24 cellular contexts compared by ENCODE assay signal in genomic region chr14:51908086-51908485, GRCh38. TPM values are rescaled to one million over a fixed set of nuclear protein-coding genes. Genes with fewer than 3 reads are reported as not detected.
A peak's percentile ranks its signal among the peaks of the same experiment; 100 is the strongest.
DNase-seq lines count a peak whose midpoint lies in the region; ATAC-seq lines count a peak whose summit lies in the region.
"Had no signal": no experiment of that assay in that cellular context is flagged by ENCODE, and none has a peak within 500 bp of the region (broad histone marks: within the 10 kb centered on the region; RNA-seq: fewer than 3 reads in every experiment).

No MANE protein-coding gene starts in this region.

- H3K14ac ChIP-seq in mesenchymal stem cell (ENCODE audit: low read length in 2 of 2) = no peak overlapping the region

- no peak overlapping the region for H3K4me3 ChIP-seq in mesenchymal stem cell (ENCODE audit: insufficient read depth in 1 of 2, low read depth in 1 of 2, low read length in 2 of 2)
- no peak overlapping the region for H3K4me3 ChIP-seq in H7 (ENCODE audit: insufficient read depth, low read depth, low read length)

- peaks cover 2% of the 10 kb centered on the region for H3K4me1 ChIP-seq in mesenchymal stem cell (ENCODE audit: control insufficient read depth, insufficient read depth, low read depth, low read length)

- H3K9me3 Mint-ChIP-seq in activated T-cell treated with anti-CD3 and anti-CD28 coated beads, Interleukin-2, amount 50 U/mL, for 72 hours = peaks cover 6 to 16% of the 10 kb centered on the region in 2 donors
- H3K9me3 Mint-ChIP-seq: central memory CD8-positive, alpha-beta T cell; stimulated activated memory B cell treated with anti-CD40 and anti-IgM and Interleukin-4, amounts not matched to agents 10 μg/mL and 1 μg/mL and 100 μg/mL, for 72 hours had no signal

- peaks cover 12% of the 10 kb centered on the region for H3K9me3 ChIP-seq in mesenchymal stem cell (ENCODE audit: control insufficient read depth, low read length)

- peak overlapping the region; percentile 62 for H4K8ac ChIP-seq in mesenchymal stem cell (ENCODE audit: low read length)

- peak overlapping the region in 1 of 2 donors; percentile 20 for H3K4me3 Mint-ChIP-seq in activated T-cell treated with anti-CD3 and anti-CD28 coated beads, Interleukin-2, amount 50 U/mL, for 72 hours
- H3K4me3 Mint-ChIP-seq: B cell; central memory CD8-positive, alpha-beta T cell; dendritic cell treated with granulocyte-macrophage colony-stimulating factor and Interleukin-4, amounts not matched to agents 40 ng/mL and 50 ng/mL, for 4 days; endodermal cell; mesothelial cell of epicardium; stimulated activated memory B cell treated with anti-CD40 and anti-IgM and Interleukin-4, amounts not matched to agents 10 μg/mL and 1 μg/mL and 100 μg/mL, for 72 hours had no signal

- no peak overlapping the region for H3K4me2 ChIP-seq in mesenchymal stem cell (ENCODE audit: low read length, poor library complexity, severe bottlenecking)

- DNase-seq in activated T-cell treated with anti-CD3 and anti-CD28 coated beads, Interleukin-2, amount 50 U/mL, for 72 hours = no peak
- DNase-seq in activated T-cell treated with anti-CD3 and anti-CD28 coated beads, Interleukin-2, amount 50 U/mL, for 48 hours = no peak
- peak; percentile 4 for DNase-seq in M059J (ENCODE audit: low read depth)
- peak; percentile 32 for DNase-seq in mesenchymal stem cell
- DNase-seq in NCI-H1048 (lab: John Stamatoyannopoulos, UW) = no peak
- no peak for DNase-seq in H7
- DNase-seq: COR-L47; endodermal cell; HCEC 1CT; kidney; naive thymus-derived CD8-positive, alpha-beta T cell; NCI-H1436; NCI-H2081 treated with DMSO at 0.1 percent for 48 hours; NCI-H226; NCI-H526 treated with DMSO at 0.1 percent for 48 hours; Right ventricle myocardium superior; T-helper 2 cell had no signal

- peak overlapping the region in 1 of 2 experiments; percentile 17 for H3K4ac ChIP-seq in mesenchymal stem cell (ENCODE audit: low read depth in 1 of 2, low read length in 2 of 2)

- H3K36me3 ChIP-seq in mesenchymal stem cell (ENCODE audit: control insufficient read depth in 1 of 2, insufficient read depth in 2 of 2, low read depth in 1 of 2, low read length in 2 of 2) = peaks cover 0 to 8% of the 10 kb centered on the region in 2 experiments
- H3K36me3 ChIP-seq in H7 (replicated peaks; ENCODE audit: control insufficient read depth, insufficient read depth, low read length) = no peaks in the 10 kb centered on the region

- H2AK5ac ChIP-seq in mesenchymal stem cell (ENCODE audit: low read length, severe bottlenecking) = peak overlapping the region; percentile 54

- H3K4me1 Mint-ChIP-seq in activated T-cell treated with anti-CD3 and anti-CD28 coated beads, Interleukin-2, amount 50 U/mL, for 72 hours (ENCODE audit: low read depth) = peaks cover 67% of the 10 kb centered on the region
- H3K4me1 Mint-ChIP-seq: endodermal cell, mesothelial cell of epicardium had no signal

- H2BK15ac ChIP-seq in mesenchymal stem cell (ENCODE audit: low read depth, poor library complexity, severe bottlenecking) = no peak overlapping the region

- no peak overlapping the region for H3K23ac ChIP-seq in mesenchymal stem cell (ENCODE audit: low read length in 2 of 2)

- peak overlapping the region; percentile 38 for H3K27ac Mint-ChIP-seq in activated T-cell treated with anti-CD3 and anti-CD28 coated beads, Interleukin-2, amount 50 U/mL, for 72 hours
- H3K27ac Mint-ChIP-seq: B cell; dendritic cell treated with granulocyte-macrophage colony-stimulating factor and Interleukin-4, amounts not matched to agents 40 ng/mL and 50 ng/mL, for 4 days; endodermal cell; mesothelial cell of epicardium; stimulated activated memory B cell treated with anti-CD40 and anti-IgM and Interleukin-4, amounts not matched to agents 10 μg/mL and 1 μg/mL and 100 μg/mL, for 72 hours had no signal

- H3K9ac ChIP-seq in mesenchymal stem cell (ENCODE audit: low read length) = no peak overlapping the region

- peaks cover 23 to 57% of the 10 kb centered on the region in 2 donors for H3K36me3 Mint-ChIP-seq in activated T-cell treated with anti-CD3 and anti-CD28 coated beads, Interleukin-2, amount 50 U/mL, for 72 hours (ENCODE audit: insufficient read depth in 2 of 2)
- H3K36me3 Mint-ChIP-seq: mesothelial cell of epicardium had no signal

- WGBS in mesenchymal stem cell = 100% methylated on average over 2 of the region's 3 CpGs

- no peak overlapping the region for H2BK5ac ChIP-seq in mesenchymal stem cell (ENCODE audit: low read depth, low read length, poor library complexity, severe bottlenecking)

- no peak overlapping the region for H3K27ac ChIP-seq in mesenchymal stem cell (ENCODE audit: low read length, poor library complexity, severe bottlenecking)

- no peak overlapping the region for H2BK120ac ChIP-seq in mesenchymal stem cell (ENCODE audit: low read depth, low read length)

- H3K27me3 Mint-ChIP-seq in activated T-cell treated with anti-CD3 and anti-CD28 coated beads, Interleukin-2, amount 50 U/mL, for 72 hours (ENCODE audit: low read depth) = no peaks in the 10 kb centered on the region
- H3K27me3 Mint-ChIP-seq: B cell; central memory CD8-positive, alpha-beta T cell; dendritic cell treated with granulocyte-macrophage colony-stimulating factor and Interleukin-4, amounts not matched to agents 40 ng/mL and 50 ng/mL, for 4 days; naive thymus-derived CD8-positive, alpha-beta T cell; stimulated activated memory B cell treated with anti-CD40 and anti-IgM and Interleukin-4, amounts not matched to agents 10 μg/mL and 1 μg/mL and 100 μg/mL, for 72 hours had no signal

- peaks cover 1% of the 10 kb centered on the region for H3K79me1 ChIP-seq in mesenchymal stem cell (replicated peaks; ENCODE audit: low read length, poor library complexity, severe bottlenecking)

- no peaks in the 10 kb centered on the region for H3K27me3 ChIP-seq in mesenchymal stem cell (ENCODE audit: control insufficient read depth in 1 of 2, insufficient read depth in 1 of 2, low read length in 2 of 2)
- no peaks in the 10 kb centered on the region for H3K27me3 ChIP-seq in H7 (ENCODE audit: control insufficient read depth, insufficient read depth, low read length)

- H2BK12ac ChIP-seq in mesenchymal stem cell (ENCODE audit: low read length in 2 of 2) = peak overlapping the region; percentile 64 to 71

- peak overlapping the region; percentile 79 for H4K91ac ChIP-seq in mesenchymal stem cell (ENCODE audit: low read length)

- peak in 1 of 2 donors; percentile 70 for ATAC-seq in activated T-cell treated with anti-CD3 and anti-CD28 coated beads, Interleukin-2, amount 50 U/mL, for 72 hours (replicated peaks in 1 of 2)
- no peak for ATAC-seq in esophagus mucosa
- ATAC-seq: activated CD4-positive, CD25-positive, alpha-beta regulatory T cell treated with anti-CD3 and anti-CD28 coated beads, Interleukin-2, amount 50 U/mL, for 24 hours; naive thymus-derived CD8-positive, alpha-beta T cell; stimulated activated memory B cell treated with anti-CD40 and anti-IgM and Interleukin-4, amounts not matched to agents 10 μg/mL and 1 μg/mL and 100 μg/mL, for 72 hours had no signal

- H2AFZ ChIP-seq in mesenchymal stem cell (ENCODE audit: low read depth, low read length) = no peak overlapping the region

- peak overlapping the region; percentile 2 to 10 for H3K18ac ChIP-seq in mesenchymal stem cell (ENCODE audit: low read depth in 1 of 2, low read length in 2 of 2)

RNA-seq across cellular contexts. Expression of gene GNG2, which starts 47.7 kb away (rescaled TPM):
- 100 to 1,000 TPM; 233 to 250 TPM for total RNA-seq in activated T-cell treated with anti-CD3 and anti-CD28 coated beads, Interleukin-2, amount 50 U/mL, for 72 hours
- total RNA-seq in M059J (2014; rRNA removed; shearing (Covaris generic)) = 13.9 and 14.7 TPM in 2 replicates
- 57.8 TPM for polyA plus RNA-seq in mesenchymal stem cell (2013, experiment 1 of 2)
- 57.5 TPM for polyA plus RNA-seq in mesenchymal stem cell (2013, experiment 2 of 2)
- 4.7 and 5.9 TPM in 2 replicates for total RNA-seq in H7 (2014; rRNA removed; shearing (Covaris generic))
- 1.5 TPM for total RNA-seq in esophagus mucosa

Comparison
In these comparisons a context has a peak if more than half of its experiments do, and no peak if none do; other contexts are left out.
1. DNase-seq: peak in M059J (single experiment) and mesenchymal stem cell (single experiment); none in activated T-cell treated with anti-CD3 and anti-CD28 coated beads, Interleukin-2, amount 50 U/mL, for 72 hours (0 of 2), activated T-cell treated with anti-CD3 and anti-CD28 coated beads, Interleukin-2, amount 50 U/mL, for 48 hours (0 of 2), NCI-H1048 (single experiment) and H7 (single experiment).
2. RNA of gene GNG2, which starts 47.7 kb away (total RNA-seq): 233 to 250 TPM in activated T-cell treated with anti-CD3 and anti-CD28 coated beads, Interleukin-2, amount 50 U/mL, for 72 hours; 13.9 to 14.7 TPM in M059J, 4.7 to 5.9 TPM in H7 and 1.5 TPM in esophagus mucosa (single experiment); every median in the first group is over 10 times any median in the second.